ENCODE assay signal across 22 cellular contexts in genomic region chr5:9878196-9878595, GRCh38.
"Had no signal": no experiment of that assay in that cellular context is flagged by ENCODE, and none has a peak within 500 bp of the region (broad histone marks: within the 10 kb centered on the region; RNA-seq: fewer than 3 reads in every experiment).

No MANE protein-coding gene starts in this region.

- H3K27ac Mint-ChIP-seq: naive thymus-derived CD8-positive, alpha-beta T cell; stimulated activated naive B cell treated with anti-CD40 and anti-IgM and Interleukin-4, amounts not matched to agents 10 μg/mL and 1 μg/mL and 100 μg/mL, for 72 hours; stimulated activated naive CD8-positive, alpha-beta T cell treated with anti-CD3 and anti-CD28 coated beads, Interleukin-15, Interleukin-2, amounts not matched to agents 100 ng/mL and 50 ng/mL, for 24 hours had no signal

- H3K9me3 ChIP-seq: ovary, right lobe of liver, upper lobe of right lung, uterus had no signal

- H3K27ac ChIP-seq: dorsolateral prefrontal cortex, heart right ventricle, left lung, ovary, right lobe of liver, suprapubic skin, transverse colon, upper lobe of right lung, uterus had no signal

- H3K4me3 Mint-ChIP-seq: naive thymus-derived CD8-positive, alpha-beta T cell; stimulated activated naive B cell treated with anti-CD40 and anti-IgM and Interleukin-4, amounts not matched to agents 10 μg/mL and 1 μg/mL and 100 μg/mL, for 72 hours; stimulated activated naive CD8-positive, alpha-beta T cell treated with anti-CD3 and anti-CD28 coated beads, Interleukin-15, Interleukin-2, amounts not matched to agents 100 ng/mL and 50 ng/mL, for 24 hours had no signal

- H3K27me3 Mint-ChIP-seq: stimulated activated naive B cell treated with anti-CD40 and anti-IgM and Interleukin-4, amounts not matched to agents 10 μg/mL and 1 μg/mL and 100 μg/mL, for 72 hours; stimulated activated naive CD8-positive, alpha-beta T cell treated with anti-CD3 and anti-CD28 coated beads, Interleukin-15, Interleukin-2, amounts not matched to agents 100 ng/mL and 50 ng/mL, for 24 hours had no signal

- H3K4me1 Mint-ChIP-seq: naive thymus-derived CD8-positive, alpha-beta T cell; stimulated activated naive B cell treated with anti-CD40 and anti-IgM and Interleukin-4, amounts not matched to agents 10 μg/mL and 1 μg/mL and 100 μg/mL, for 72 hours had no signal

- H3K4me1 ChIP-seq: heart right ventricle, left lung, right lobe of liver, suprapubic skin, transverse colon, upper lobe of right lung, uterus had no signal

- H3K36me3 Mint-ChIP-seq: stimulated activated naive B cell treated with anti-CD40 and anti-IgM and Interleukin-4, amounts not matched to agents 10 μg/mL and 1 μg/mL and 100 μg/mL, for 72 hours had no signal

- H3K27me3 ChIP-seq: dorsolateral prefrontal cortex, heart right ventricle, left lung, ovary, right lobe of liver, suprapubic skin, transverse colon, upper lobe of right lung, uterus had no signal

- H3K4me3 ChIP-seq: dorsolateral prefrontal cortex, heart right ventricle, left lung, ovary, right lobe of liver, suprapubic skin, transverse colon, upper lobe of right lung, uterus had no signal

- DNase-seq: cortex of kidney; dorsolateral prefrontal cortex; effector CD4-positive, alpha-beta T cell; foreskin melanocyte; glutamatergic neuron; heart right ventricle; hippocampal formation; left cardiac atrium; left lung; naive thymus-derived CD8-positive, alpha-beta T cell; occipital lobe; ovary; right lobe of liver; small intestine; stimulated activated CD4-positive, alpha-beta T cell treated with anti-CD3 and anti-CD28 coated beads, Interleukin-15, amount 100 ng/mL, for 24 hours; stimulated activated CD4-positive, alpha-beta T cell treated with anti-CD3 and anti-CD28 coated beads, Interleukin-2, amount 100 ng/mL, for 48 hours; stimulated activated naive B cell treated with anti-CD40 and anti-IgM and Interleukin-4, amounts not matched to agents 10 μg/mL and 1 μg/mL and 100 μg/mL, for 72 hours; transverse colon; upper lobe of right lung; uterus had no signal

- H3K36me3 ChIP-seq: heart right ventricle, left lung, ovary, right lobe of liver, suprapubic skin, transverse colon, upper lobe of right lung, uterus had no signal
